Comparison of ENCODE assay signal across 25 cellular contexts in the genomic region with DNA sequence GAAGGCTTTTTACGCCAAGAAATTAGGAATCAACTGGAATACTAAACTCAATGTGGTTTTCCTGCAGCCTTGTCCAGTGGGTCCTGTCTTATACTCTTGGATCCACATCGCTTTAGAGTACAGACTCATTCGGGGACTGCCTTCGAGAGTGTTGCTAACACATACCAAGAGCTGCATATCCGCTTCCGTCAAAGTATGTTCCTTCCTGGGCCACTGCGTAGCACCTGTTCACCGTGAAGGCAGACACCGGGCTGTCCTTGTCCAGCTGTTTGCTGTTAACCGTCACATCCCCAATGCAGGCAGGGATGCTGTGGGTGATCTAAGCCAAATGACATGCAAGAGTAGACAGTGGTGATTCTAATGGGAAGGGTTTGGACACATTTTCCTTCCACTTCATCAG.
A peak's percentile ranks its signal among the peaks of the same experiment; 100 is the strongest.
DNase-seq lines count a peak whose midpoint lies in the region; ATAC-seq and TF ChIP-seq lines count a peak whose summit lies in the region.
"Had no signal": no experiment of that assay in that cellular context is flagged by ENCODE, and none has a peak within 500 bp of the region (broad histone marks: within the 10 kb centered on the region; RNA-seq: fewer than 3 reads in every experiment).

No MANE protein-coding gene starts in this region.

- in situ Hi-C loops in transverse colon (cut with MboI; ENCODE audit: low pct_ligation_motif_present in 1 of 4, low pct_unique_long_range_greater_than_20kb in 1 of 4, low sequenced_read_pairs in 3 of 4), result loop anchor here in 1 of 4 donors (25.0 kb wide), 1 partner anchor 239 kb away; no protein-coding TSS in a partner anchor
- in situ Hi-C loops in GM13977 (cut with MboI; ENCODE audit: low pct_unique_long_range_greater_than_20kb, low sequenced_read_pairs, unreplicated experiment), result no loop called here

- TF ChIP-seq CTCF in body of pancreas (IDR thresholded peaks at IDR 0.05), result no peak
- TF ChIP-seq CTCF in left lung (IDR thresholded peaks at IDR 0.05), result no peak
- no peak for TF ChIP-seq CTCF in transverse colon (IDR thresholded peaks at IDR 0.05)
- TF ChIP-seq CTCF in foreskin keratinocyte (conservative IDR thresholded peaks at IDR 0.05), result no peak
- no peak for TF ChIP-seq CTCF in GM13977 (IDR thresholded peaks at IDR 0.05; ENCODE audit: extremely low read depth, insufficient read depth, missing control alignments)
- no peak for TF ChIP-seq CTCF in osteocyte (IDR thresholded peaks at IDR 0.05)

- H3K27me3 ChIP-seq in body of pancreas (no peaks in the 10 kb centered on the region), left lung (no peaks in the 10 kb centered on the region), transverse colon (no peaks in the 10 kb centered on the region), foreskin keratinocyte (no peaks in the 10 kb centered on the region)
- H3K27me3 ChIP-seq: BLaER1 treated with 17β-estradiol and CSF1 and Interleukin-3, amounts not matched to agents 10 nM and 100 nM had no signal

- no peak for ATAC-seq in body of pancreas
- ATAC-seq in left lung, result peak; percentile 35
- ATAC-seq in foreskin keratinocyte, result no peak
- ATAC-seq: A549, GM12878, Panc1 had no signal

- no peak for TF ChIP-seq EP300 in transverse colon (IDR thresholded peaks at IDR 0.05; ENCODE audit: low read depth)

- WGBS in body of pancreas, 2 donors, result 84 to 85% methylated on average over 10 of the region's 10 CpGs
- 62 to 73% methylated on average over 7 to 10 of the region's 10 CpGs for WGBS in transverse colon (ENCODE audit: low coverage in 1 of 2), 2 donors

- DNase-seq in NCI-H510A treated with DMSO at 0.1 percent for 48 hours (lab: John Stamatoyannopoulos, UW) (peak; percentile 46), body of pancreas (no peak), left lung (no peak), transverse colon (no peak), foreskin keratinocyte (no peak), GM13977 (ENCODE audit: low spot score) (no peak), osteocyte (ENCODE audit: extremely low spot score, unreplicated experiment) (no peak)
- DNase-seq: AML-193; CD4-positive, alpha-beta T cell; DMS79; EL; GDM1; MV-4-11; NCI-H1105; NCI-H1436 treated with DMSO at 0.1 percent for 48 hours; NCI-H187 treated with DMSO at 0.1 percent for 48 hours; NCI-H2107; NCI-H526; NCI-H82; SHP77 treated with DMSO at 0.1 percent for 48 hours had no signal

- no peaks in the 10 kb centered on the region for H3K27me3 Mint-ChIP-seq in osteocyte (ENCODE audit: unreplicated experiment)
- H3K27me3 Mint-ChIP-seq: CD4-positive, alpha-beta T cell had no signal

- no peaks in the 10 kb centered on the region for H3K4me1 Mint-ChIP-seq in osteocyte (ENCODE audit: unreplicated experiment)

- H3K36me3 Mint-ChIP-seq in osteocyte (ENCODE audit: unreplicated experiment), result no peaks in the 10 kb centered on the region

- H3K4me1 ChIP-seq in body of pancreas, result peaks cover 64% of the 10 kb centered on the region
- H3K4me1 ChIP-seq in left lung, result peaks cover 0 to 2% of the 10 kb centered on the region in 2 donors
- H3K4me1 ChIP-seq in transverse colon, result peaks cover 0 to 44% (median 31%) of the 10 kb centered on the region in 4 donors
- H3K4me1 ChIP-seq in foreskin keratinocyte, result no peaks in the 10 kb centered on the region
- H3K4me1 ChIP-seq: A549; BLaER1 treated with 17β-estradiol and CSF1 and Interleukin-3, amounts not matched to agents 10 nM and 100 nM had no signal

- TF ChIP-seq POLR2A in body of pancreas (IDR thresholded peaks at IDR 0.05), result no peak
- TF ChIP-seq POLR2A in transverse colon (IDR thresholded peaks at IDR 0.05), result no peak

- H3K27ac ChIP-seq in body of pancreas, result peak overlapping the region in 3 of 4 donors; percentile 21 to 76 (median 66)
- H3K27ac ChIP-seq in left lung, result no peak overlapping the region
- peak overlapping the region; percentile 75 to 86 (median 79) for H3K27ac ChIP-seq in transverse colon
- H3K27ac ChIP-seq in foreskin keratinocyte, result no peak overlapping the region
- H3K27ac ChIP-seq: A549; BLaER1 treated with 17β-estradiol and CSF1 and Interleukin-3, amounts not matched to agents 10 nM and 100 nM; SK-N-MC had no signal

- H3K9me3 Mint-ChIP-seq in osteocyte (ENCODE audit: unreplicated experiment), result peaks cover 7% of the 10 kb centered on the region
- H3K9me3 Mint-ChIP-seq: CD4-positive, alpha-beta T cell had no signal

- H3K4me3 Mint-ChIP-seq in osteocyte (ENCODE audit: unreplicated experiment), result no peak overlapping the region
- H3K4me3 Mint-ChIP-seq: CD4-positive, alpha-beta T cell had no signal

- intact Hi-C loops in body of pancreas (cut with DNase I) (no loop called here), left lung (cut with DNase I) (no loop called here), transverse colon (cut with DNase I; ENCODE audit: low total_unique reads) (no loop called here)

- H3K36me3 ChIP-seq in body of pancreas (replicated peaks in 1 of 2; ENCODE audit: insufficient read depth in 1 of 2, low read depth in 2 of 2) (no peaks in the 10 kb centered on the region), left lung (no peaks in the 10 kb centered on the region), transverse colon (no peaks in the 10 kb centered on the region)
- H3K36me3 ChIP-seq: BLaER1 treated with 17β-estradiol and CSF1 and Interleukin-3, amounts not matched to agents 10 nM and 100 nM had no signal

- H3K4me3 ChIP-seq in body of pancreas, result no peak overlapping the region
- no peak overlapping the region for H3K4me3 ChIP-seq in left lung
- H3K4me3 ChIP-seq in transverse colon, result no peak overlapping the region
- H3K4me3 ChIP-seq: A549; BLaER1 treated with 17β-estradiol and CSF1 and Interleukin-3, amounts not matched to agents 10 nM and 100 nM; GM12878; SK-N-MC had no signal

- H3K9me3 ChIP-seq in body of pancreas (no peaks in the 10 kb centered on the region), left lung (no peaks in the 10 kb centered on the region), transverse colon (no peaks in the 10 kb centered on the region)
- H3K9me3 ChIP-seq: A549; BLaER1 treated with 17β-estradiol and CSF1 and Interleukin-3, amounts not matched to agents 10 nM and 100 nM had no signal

- no peak overlapping the region for H3K27ac Mint-ChIP-seq in osteocyte (ENCODE audit: unreplicated experiment)
- H3K27ac Mint-ChIP-seq: CD4-positive, alpha-beta T cell had no signal

Comparison
In these comparisons a context has a peak if more than half of its experiments do, and no peak if none do; other contexts are left out.
1. H3K27ac ChIP-seq: peak in body of pancreas (3 of 4) and transverse colon (4 of 4); none in left lung (0 of 2) and foreskin keratinocyte (single experiment).